Comparison of ENCODE assay signal across 19 cellular contexts in the genomic region with DNA sequence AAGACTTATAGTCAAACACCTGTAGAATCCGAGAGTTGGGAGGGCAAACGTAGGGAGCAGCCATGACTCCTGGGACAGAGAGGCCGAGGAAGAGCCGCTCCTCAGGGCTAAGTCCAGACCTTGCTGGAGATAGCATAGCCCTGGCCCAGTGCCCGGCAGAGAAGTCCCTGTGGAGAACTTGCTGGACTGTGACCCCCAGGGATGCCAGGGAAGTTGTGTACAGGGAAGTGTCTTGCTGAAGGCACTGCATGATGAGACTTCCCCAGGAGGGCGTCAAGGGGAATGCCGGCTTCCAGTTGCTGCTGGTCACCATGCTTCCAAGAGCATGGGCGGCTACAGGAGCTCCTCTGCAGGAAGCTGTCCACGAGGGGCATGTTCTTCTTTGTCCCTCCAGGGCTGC. TPM values are rescaled to one million over a fixed set of nuclear protein-coding genes. Genes with fewer than 3 reads are reported as not detected.
"Had no signal": no experiment of that assay in that cellular context is flagged by ENCODE, and none has a peak within 500 bp of the region (broad histone marks: within the 10 kb centered on the region; RNA-seq: fewer than 3 reads in every experiment).

No MANE protein-coding gene starts in this region.

- ATAC-seq: activated CD4-positive, CD25-positive, alpha-beta regulatory T cell treated with anti-CD3 and anti-CD28 coated beads, Interleukin-2, amount 50 U/mL, for 24 hours; activated CD8-positive, alpha-beta memory T cell treated with anti-CD3 and anti-CD28 coated beads, Interleukin-2, amount 10 ng/mL, durations not matched to agents 7 days and 5 days; activated naive CD4-positive, alpha-beta T cell treated with anti-CD3 and anti-CD28 coated beads, Interleukin-2, amount 50 U/mL, for 72 hours; natural killer cell had no signal

- H3K4me1 ChIP-seq: prostate gland, testis, vagina had no signal

- H3K27ac ChIP-seq: brain microvascular endothelial cell, esophagus muscularis mucosa, lower lobe of right lung, prostate gland, testis, vagina had no signal

- H3K9me3 ChIP-seq: esophagus muscularis mucosa, lower lobe of right lung, prostate gland, testis, vagina had no signal

- DNase-seq: activated CD4-positive, alpha-beta T cell treated with anti-CD3 and anti-CD28 coated beads, Interleukin-2, amount 50 U/mL, for 4 hours; activated CD8-positive, alpha-beta memory T cell treated with anti-CD3 and anti-CD28 coated beads, Interleukin-2, amount 10 ng/mL, durations not matched to agents 7 days and 5 days; activated effector memory CD4-positive, alpha-beta T cell treated with Interleukin-2 at 50 U/mL for 16 hours; activated T-cell treated with anti-CD3 and anti-CD28 coated beads, Interleukin-2, amount 50 U/mL, for 24 hours; amniotic stem cell; brain microvascular endothelial cell; glutamatergic neuron; lower lobe of right lung; natural killer cell; stimulated activated CD4-positive, alpha-beta T cell treated with anti-CD3 and anti-CD28 coated beads, Interleukin-4, amount 100 ng/mL, for 1 hour; SW 1271; testis had no signal

- H3K27me3 ChIP-seq: brain microvascular endothelial cell, esophagus muscularis mucosa, testis, vagina had no signal

- H3K4me3 ChIP-seq: esophagus muscularis mucosa, lower lobe of right lung, prostate gland, testis, vagina had no signal

RNA-seq across cellular contexts. Expression of gene CNDP1, which starts 8.6 kb away (rescaled TPM):
- total RNA-seq: dermis microvascular lymphatic vessel endothelial cell, esophagus muscularis mucosa, fibroblast of villous mesenchyme, lower lobe of right lung, prostate gland had no signal
